Comparison of ENCODE assay signal across 9 cellular contexts in the genomic region with DNA sequence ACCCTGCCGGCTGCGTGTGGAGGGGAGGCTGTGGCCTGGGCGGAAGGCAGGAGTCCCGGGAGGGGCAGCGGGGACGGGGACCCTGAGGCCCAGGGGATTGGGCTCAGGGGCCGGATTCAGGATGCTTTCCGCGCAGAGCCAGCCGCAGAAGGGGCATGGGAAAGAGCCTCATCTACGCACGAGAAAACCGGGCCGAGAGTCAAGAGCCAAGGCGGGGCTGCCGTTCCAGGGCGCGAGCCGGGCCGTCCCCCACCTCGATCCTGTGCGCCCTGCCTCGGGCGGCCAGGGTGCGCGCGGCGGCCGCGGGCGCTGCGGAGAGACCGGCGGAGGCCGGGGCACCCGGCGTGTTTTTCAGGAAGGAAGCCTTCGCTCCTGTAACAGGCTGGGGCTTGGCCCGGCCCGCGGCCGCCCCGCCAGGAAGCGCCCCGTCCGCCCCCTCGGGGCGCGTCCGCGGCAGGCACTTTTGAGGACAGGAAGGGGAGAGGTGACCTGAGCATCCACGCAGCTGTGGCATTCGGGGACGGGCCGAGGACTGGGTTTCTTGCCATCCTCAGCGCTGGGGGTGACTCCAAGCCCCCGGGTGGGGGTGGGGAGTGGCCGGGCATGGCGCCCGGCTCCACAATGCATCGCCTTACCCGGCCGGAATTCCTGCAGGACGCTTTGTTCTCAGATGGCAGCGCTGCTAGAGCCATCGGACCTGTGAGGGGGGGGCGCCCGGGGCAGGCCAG.
DNase-seq lines count a peak whose midpoint lies in the region; ATAC-seq and TF ChIP-seq lines count a peak whose summit lies in the region.
"Had no signal": no experiment of that assay in that cellular context is flagged by ENCODE, and none has a peak within 500 bp of the region (broad histone marks: within the 10 kb centered on the region; RNA-seq: fewer than 3 reads in every experiment).

No MANE protein-coding gene starts in this region.

- H3K36me3 ChIP-seq in RWPE2 (ENCODE audit: low read depth) (no peaks in the 10 kb centered on the region), left lung (no peaks in the 10 kb centered on the region), skeletal muscle tissue (ENCODE audit: control insufficient read depth in 3 of 3, insufficient read depth in 3 of 3, low read length in 3 of 3) (no peaks in the 10 kb centered on the region)

- DNase-seq in RWPE2 (ENCODE audit: low spot score) (no peak), caudate nucleus (lab: John Stamatoyannopoulos, UW) (no peak), left lung (no peak), T-helper 2 cell (no peak), NCI-H1092 treated with DMSO at 0.1 percent for 48 hours (lab: John Stamatoyannopoulos, UW) (no peak), NCI-H187 treated with DMSO at 0.1 percent for 48 hours (lab: John Stamatoyannopoulos, UW) (no peak)
- DNase-seq: MM.1S, NCI-H510A had no signal

- H3K4me3 ChIP-seq in RWPE2 (ENCODE audit: severe bottlenecking) (peak overlapping the region; percentile 5), left lung (peak overlapping the region in 1 of 2 donors; percentile 4), skeletal muscle tissue (ENCODE audit: low read length in 3 of 3) (no peak overlapping the region)

- TF ChIP-seq CTCF in RWPE2 (IDR thresholded peaks at IDR 0.05; ENCODE audit: poor library complexity, severe bottlenecking) (no peak), left lung (IDR thresholded peaks at IDR 0.05) (no peak)

- intact Hi-C loops in left lung (cut with DNase I) = no loop called here

- H3K4me1 ChIP-seq in RWPE2 (ENCODE audit: insufficient read depth, poor library complexity, severe bottlenecking) (no peaks in the 10 kb centered on the region), left lung (peaks cover 0 to 23% of the 10 kb centered on the region in 2 donors), skeletal muscle tissue (ENCODE audit: control insufficient read depth in 3 of 3, insufficient read depth in 3 of 3, low read length in 3 of 3) (peaks cover 0 to 13% (median 3%) of the 10 kb centered on the region in 3 donors)

- H3K9ac ChIP-seq in skeletal muscle tissue (ENCODE audit: low read depth in 1 of 3, low read length in 3 of 3) = no peak overlapping the region

- no peak overlapping the region for H3K27ac ChIP-seq in RWPE2 (ENCODE audit: poor library complexity, severe bottlenecking)
- peak overlapping the region; percentile 6 for H3K27ac ChIP-seq in caudate nucleus (ENCODE audit: low read depth, low read length)
- H3K27ac ChIP-seq in left lung = peak overlapping the region; percentile 19 to 77
- peak overlapping the region; percentile 30 for H3K27ac ChIP-seq in skeletal muscle tissue (ENCODE audit: low read depth, low read length)

- ATAC-seq in RWPE2 (ENCODE audit: low read depth) (no peak), left lung (peak; percentile 61)

- no peaks in the 10 kb centered on the region for H3K27me3 ChIP-seq in RWPE2 (ENCODE audit: insufficient read depth, poor library complexity, severe bottlenecking)
- peaks cover 16 to 71% of the 10 kb centered on the region in 2 donors for H3K27me3 ChIP-seq in left lung
- H3K27me3 ChIP-seq in skeletal muscle tissue (ENCODE audit: control insufficient read depth in 3 of 3, insufficient read depth in 3 of 3, low read length in 3 of 3) = peaks cover 44 to 65% (median 46%) of the 10 kb centered on the region in 3 donors

- H3K9me3 ChIP-seq in RWPE2 (ENCODE audit: severe bottlenecking) = no peaks in the 10 kb centered on the region
- no peaks in the 10 kb centered on the region for H3K9me3 ChIP-seq in left lung
- no peaks in the 10 kb centered on the region for H3K9me3 ChIP-seq in skeletal muscle tissue (ENCODE audit: control insufficient read depth in 3 of 3, low read length in 3 of 3)
